Comparison of ENCODE assay signal across 22 cellular contexts in the genomic region with DNA sequence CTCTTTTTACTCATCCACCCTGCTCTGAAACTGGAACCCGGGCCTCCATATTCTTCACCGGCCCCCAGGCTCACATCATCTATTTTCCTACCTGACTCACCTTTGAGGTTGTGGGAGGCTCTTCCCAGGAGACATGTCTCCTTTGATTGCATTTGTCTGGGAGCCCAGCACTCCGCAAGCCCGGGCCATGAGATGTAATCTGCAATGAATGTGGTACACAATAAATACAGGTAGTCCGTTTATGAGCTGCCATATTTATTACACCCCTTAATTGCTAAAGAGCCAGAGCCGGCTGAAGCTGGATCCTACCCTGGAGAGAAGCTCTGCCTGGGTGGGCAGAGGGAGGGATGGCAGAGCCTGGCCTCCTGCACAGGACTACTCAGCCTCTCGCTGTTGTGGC. TPM values are rescaled to one million over a fixed set of nuclear protein-coding genes. Genes with fewer than 3 reads are reported as not detected.
DNase-seq lines count a peak whose midpoint lies in the region; ATAC-seq and TF ChIP-seq lines count a peak whose summit lies in the region.
"Had no signal": no experiment of that assay in that cellular context is flagged by ENCODE, and none has a peak within 500 bp of the region (broad histone marks: within the 10 kb centered on the region; RNA-seq: fewer than 3 reads in every experiment).

No MANE protein-coding gene starts in this region.

- 86 to 93% (median 93%) methylated on average over 7 of the region's 7 CpGs for WGBS in heart left ventricle, 4 donors

- H3K9me3 ChIP-seq in heart left ventricle (peaks cover 0 to 6% (median 0%) of the 10 kb centered on the region in 12 donors), NT2/D1 (ENCODE audit: insufficient read depth, low read length) (peaks cover 16% of the 10 kb centered on the region; the same call in 1 of the 2 replicates)
- H3K9me3 ChIP-seq: BE2C, HAP-1 had no signal

- H3K27me3 ChIP-seq in heart left ventricle (no peaks in the 10 kb centered on the region), NT2/D1 (ENCODE audit: insufficient read depth, insufficient read length) (no peaks in the 10 kb centered on the region)
- H3K27me3 ChIP-seq: BE2C; BLaER1 treated with 17β-estradiol and CSF1 and Interleukin-3, amounts not matched to agents 10 nM and 100 nM had no signal

- intact Hi-C loops in Right ventricle myocardium inferior (cut with DNase I): no loop called here
- intact Hi-C loops in heart left ventricle (cut with DNase I): no loop called here
- intact Hi-C loops in posterior vena cava (cut with DNase I): no loop called here

- TF ChIP-seq CTCF in heart left ventricle (IDR thresholded peaks at IDR 0.05): no peak

- H3K4me3 ChIP-seq in heart left ventricle (no peak overlapping the region), NT2/D1 (ENCODE audit: insufficient read length, low read depth) (no peak overlapping the region)
- H3K4me3 ChIP-seq: A549; BLaER1 treated with 17β-estradiol and CSF1 and Interleukin-3, amounts not matched to agents 10 nM and 100 nM; GM12878; GM23248; HAP-1 had no signal

- H3K27ac ChIP-seq in heart left ventricle: no peak overlapping the region
- H3K27ac ChIP-seq: A549; BLaER1 treated with 17β-estradiol and CSF1 and Interleukin-3, amounts not matched to agents 10 nM and 100 nM; GM23248 had no signal

- no peak for ATAC-seq in Right ventricle myocardium inferior
- no peak for ATAC-seq in heart left ventricle
- no peak for ATAC-seq in HG02970 (IDR thresholded peaks at IDR 0.05; ENCODE audit: low FRiP score, unreplicated experiment)
- ATAC-seq in stimulated activated naive CD8-positive, alpha-beta T cell treated with anti-CD3 and anti-CD28 coated beads, Interleukin-15, Interleukin-2, amounts not matched to agents 100 U/mL and 50 U/mL, for 24 hours: no peak
- ATAC-seq: A549, GM12878 had no signal

- H3K9ac ChIP-seq in NT2/D1 (ENCODE audit: insufficient read length, low read depth): peak overlapping the region; percentile 23
- H3K9ac ChIP-seq: BLaER1 treated with 17β-estradiol and CSF1 and Interleukin-3, amounts not matched to agents 10 nM and 100 nM; GM23248 had no signal

- peak; percentile 51 for DNase-seq in Right ventricle myocardium inferior (ENCODE audit: missing footprints)
- no peak for DNase-seq in heart left ventricle
- no peak for DNase-seq in NT2/D1 (ENCODE audit: low read depth, low spot score)
- peak; percentile 39 for DNase-seq in left kidney (ENCODE audit: low read depth, low spot score)
- DNase-seq in posterior vena cava (ENCODE audit: low spot score): no peak
- DNase-seq in stimulated activated naive CD8-positive, alpha-beta T cell treated with anti-CD3 and anti-CD28 coated beads, Interleukin-15, Interleukin-2, amounts not matched to agents 100 U/mL and 50 U/mL, for 24 hours: no peak
- DNase-seq: 8988T; ACHN; AML-193; BE2C; CD4-positive, alpha-beta T cell; CD8-positive, alpha-beta memory T cell; DMS 273 treated with DMSO at 0.1 percent for 48 hours; DMS79; EL; GDM1; GM23248 had no signal

- H3K36me3 ChIP-seq in heart left ventricle (peaks cover 0 to 22% (median 0%) of the 10 kb centered on the region in 9 donors), NT2/D1 (ENCODE audit: insufficient read depth, insufficient read length, low read length) (peaks cover 38% of the 10 kb centered on the region)
- H3K36me3 ChIP-seq: BE2C; BLaER1 treated with 17β-estradiol and CSF1 and Interleukin-3, amounts not matched to agents 10 nM and 100 nM; HAP-1 had no signal

- H3K4me1 ChIP-seq in heart left ventricle (peaks cover 0 to 14% (median 0%) of the 10 kb centered on the region in 12 donors), NT2/D1 (ENCODE audit: insufficient read depth, insufficient read length) (peaks cover 23% of the 10 kb centered on the region)
- H3K4me1 ChIP-seq: A549, BE2C, HAP-1 had no signal

- no peak for TF ChIP-seq POLR2A in heart left ventricle (IDR thresholded peaks at IDR 0.05)

RNA-seq across cellular contexts. Expression of gene TP53I11, which starts 49.6 kb away (rescaled TPM):
- total RNA-seq in Right ventricle myocardium inferior: 59.1 TPM
- total RNA-seq in heart left ventricle: 10 to 100 TPM; 24.0 to 75.0 (median 39.4) TPM
- polyA plus RNA-seq in heart left ventricle: 10 to 100 TPM; 34.9 to 91.3 TPM
- total RNA-seq in posterior vena cava: 100 to 1,000 TPM; 107 to 186 TPM

Comparison
In these comparisons a context has a peak if more than half of its experiments do, and no peak if none do; other contexts are left out.
1. DNase-seq: peak in Right ventricle myocardium inferior (single experiment) and left kidney (single experiment); none in heart left ventricle (0 of 5), NT2/D1 (single experiment), posterior vena cava (single experiment) and stimulated activated naive CD8-positive, alpha-beta T cell treated with anti-CD3 and anti-CD28 coated beads, Interleukin-15, Interleukin-2, amounts not matched to agents 100 U/mL and 50 U/mL, for 24 hours (single experiment).